ENCODE assay signal across 8 cellular contexts in the genomic region with DNA sequence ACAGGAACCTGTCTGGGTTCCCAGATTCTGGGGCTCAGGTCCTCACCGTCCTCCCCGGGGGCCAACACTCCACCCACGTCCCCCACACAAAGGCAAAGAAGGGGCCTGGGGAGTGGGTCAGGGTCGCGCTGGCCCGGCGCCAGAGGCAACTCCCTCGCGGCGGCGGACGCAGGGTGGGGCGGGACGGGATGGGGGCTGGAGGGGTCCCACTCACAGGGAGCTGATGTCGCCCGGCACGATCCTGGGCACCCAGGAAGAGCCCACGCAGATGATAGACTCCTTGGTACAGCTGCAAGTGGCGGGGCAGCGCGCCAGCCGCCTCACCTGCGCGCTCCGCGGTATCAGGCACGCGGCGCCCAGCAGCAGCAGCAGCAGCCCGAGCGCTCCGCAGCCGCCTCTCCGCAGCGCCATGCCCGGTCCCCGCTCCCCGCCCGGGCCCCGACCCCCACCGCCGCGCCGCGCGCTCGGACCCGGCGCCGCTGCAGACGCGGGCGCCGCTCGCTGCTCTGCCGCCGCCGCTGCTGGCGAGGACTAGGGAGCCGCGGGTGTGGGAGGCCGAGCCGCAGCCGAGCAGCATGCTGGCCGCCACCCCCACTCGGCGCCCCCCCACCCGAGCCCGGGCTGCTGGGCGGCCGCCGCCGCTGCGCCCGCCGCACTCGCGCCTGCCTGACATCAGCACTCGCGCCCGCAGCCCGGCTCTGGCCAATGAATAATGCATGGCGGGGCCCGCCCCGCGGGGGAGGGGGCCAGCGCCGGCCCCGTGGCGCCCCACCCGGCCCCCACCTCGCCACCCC. TPM values are rescaled to one million over a fixed set of nuclear protein-coding genes. Genes with fewer than 3 reads are reported as not detected.
DNase-seq lines count a peak whose midpoint lies in the region; ATAC-seq and TF ChIP-seq lines count a peak whose summit lies in the region.

A gene with protein sequence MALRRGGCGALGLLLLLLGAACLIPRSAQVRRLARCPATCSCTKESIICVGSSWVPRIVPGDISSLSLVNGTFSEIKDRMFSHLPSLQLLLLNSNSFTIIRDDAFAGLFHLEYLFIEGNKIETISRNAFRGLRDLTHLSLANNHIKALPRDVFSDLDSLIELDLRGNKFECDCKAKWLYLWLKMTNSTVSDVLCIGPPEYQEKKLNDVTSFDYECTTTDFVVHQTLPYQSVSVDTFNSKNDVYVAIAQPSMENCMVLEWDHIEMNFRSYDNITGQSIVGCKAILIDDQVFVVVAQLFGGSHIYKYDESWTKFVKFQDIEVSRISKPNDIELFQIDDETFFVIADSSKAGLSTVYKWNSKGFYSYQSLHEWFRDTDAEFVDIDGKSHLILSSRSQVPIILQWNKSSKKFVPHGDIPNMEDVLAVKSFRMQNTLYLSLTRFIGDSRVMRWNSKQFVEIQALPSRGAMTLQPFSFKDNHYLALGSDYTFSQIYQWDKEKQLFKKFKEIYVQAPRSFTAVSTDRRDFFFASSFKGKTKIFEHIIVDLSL (minus strand): TSS at position 664 of the 794 bp plus-strand sequence. CDS start 253 bp downstream, at position 411.

- no peak for TF ChIP-seq POLR2A in ovary (IDR thresholded peaks at IDR 0.05)

- H3K9me3 ChIP-seq in SK-N-MC (ENCODE audit: low read depth, low read length): no peaks in the 10 kb centered on the region
- H3K9me3 ChIP-seq in cardiac muscle cell (ENCODE audit: low read depth): no peaks in the 10 kb centered on the region
- no peaks in the 10 kb centered on the region for H3K9me3 ChIP-seq in ovary

- intact Hi-C loops in ovary (cut with DNase I): no loop called here

- TF ChIP-seq EP300 in ovary (IDR thresholded peaks at IDR 0.05): no peak

- TF ChIP-seq CTCF in cardiac muscle cell (IDR thresholded peaks at IDR 0.05; ENCODE audit: low read depth, low read length) (no peak), ovary (IDR thresholded peaks at IDR 0.05) (no peak)

- WGBS in ovary, 3 donors: 0 to 2% (median 0%) methylated on average over 57 to 92 of the region's 92 CpGs

- no peak for ATAC-seq in GM21390 (IDR thresholded peaks at IDR 0.05; ENCODE audit: unreplicated experiment)

- DNase-seq in NCI-H2227 (lab: John Stamatoyannopoulos, UW; ENCODE audit: unreplicated experiment) (peak; percentile 22), NCI-H2227 treated with DMSO at 0.1 percent for 48 hours (lab: John Stamatoyannopoulos, UW) (no peak), SK-N-MC (ENCODE audit: low read depth, low spot score) (no peak), cardiac muscle cell (ENCODE audit: low read depth in 1 of 2, low spot score in 1 of 2) (peak; percentile 45 to 70), ovary (peak; percentile 50 to 74 (median 62)), UCSD-AML1 (lab: John Stamatoyannopoulos, UW; ENCODE audit: unreplicated experiment) (no peak)
- no peak for DNase-seq in stimulated activated CD4-positive, alpha-beta T cell treated with anti-CD3 and anti-CD28 coated beads, Interleukin-2, amount 100 ng/mL, for 48 hours

- H3K36me3 ChIP-seq in SK-N-MC (ENCODE audit: insufficient read depth, low read length): no peaks in the 10 kb centered on the region
- no peaks in the 10 kb centered on the region for H3K36me3 ChIP-seq in cardiac muscle cell
- no peaks in the 10 kb centered on the region for H3K36me3 ChIP-seq in ovary

- H3K9ac ChIP-seq in SK-N-MC (ENCODE audit: insufficient read length): no peak within 1 kb of the TSS

- H3K27me3 ChIP-seq in cardiac muscle cell: peaks cover 29% of the 10 kb centered on the region
- H3K27me3 ChIP-seq in ovary: no peaks in the 10 kb centered on the region

- H3K4me1 ChIP-seq in cardiac muscle cell (ENCODE audit: low read depth) (no peaks in the 10 kb centered on the region), ovary (ENCODE audit: insufficient read depth) (peaks cover 4% of the 10 kb centered on the region)

- H3K4me3 ChIP-seq in SK-N-MC (peak within 1 kb of the TSS; percentile 63), cardiac muscle cell (peak within 1 kb of the TSS; percentile 72), ovary (peak within 1 kb of the TSS; percentile 50)

- H3K27ac ChIP-seq in SK-N-MC (no peak within 1 kb of the TSS), cardiac muscle cell (no peak within 1 kb of the TSS), ovary (peak within 1 kb of the TSS; percentile 45 to 74)

RNA-seq across cellular contexts. Expression of the gene that starts here (rescaled TPM):
- total RNA-seq in cardiac muscle cell: 4.8 and 7.2 TPM in 2 replicates
- polyA plus RNA-seq in cardiac muscle cell: 8.7 and 12.6 TPM in 2 replicates
- total RNA-seq in ovary: 10 to 100 TPM in 1 of 7 donors, 1 to 10 TPM in 5, under 1 TPM in 1; 0.36 to 17.6 (median 1.9) TPM
- polyA plus RNA-seq in ovary: 10 to 100 TPM in 1 of 2 donors, 1 to 10 TPM in 1; 1.0 to 19.8 TPM

Comparison
In these comparisons a context has a peak if more than half of its experiments do, and no peak if none do; other contexts are left out.
1. DNase-seq: peak in NCI-H2227 (single experiment), cardiac muscle cell (2 of 2) and ovary (5 of 5); none in NCI-H2227 treated with DMSO at 0.1 percent for 48 hours (single experiment), SK-N-MC (single experiment), UCSD-AML1 (single experiment) and stimulated activated CD4-positive, alpha-beta T cell treated with anti-CD3 and anti-CD28 coated beads, Interleukin-2, amount 100 ng/mL, for 48 hours (0 of 2).
2. H3K27ac ChIP-seq: peak in ovary (2 of 2); none in SK-N-MC (single experiment) and cardiac muscle cell (single experiment).
3. Peak in every context shown above with its lines, with median percentiles within 50 percentile points of each other: H3K4me3 ChIP-seq.